In genomic region chr4:186727977-186728519, GRCh38 we compare ENCODE assay signal across 13 cellular contexts. TPM values are rescaled to one million over a fixed set of nuclear protein-coding genes. Genes with fewer than 3 reads are reported as not detected.
DNase-seq lines count a peak whose midpoint lies in the region; ATAC-seq, FAIRE-seq and TF ChIP-seq lines count a peak whose summit lies in the region.
"Had no signal": no experiment of that assay in that cellular context is flagged by ENCODE, and none has a peak within 500 bp of the region (broad histone marks: within the 10 kb centered on the region; RNA-seq: fewer than 3 reads in every experiment).

No MANE protein-coding gene starts in this region.

- H3K9me3 Mint-ChIP-seq in MCF 10A (ENCODE audit: unreplicated experiment) (peaks cover 7% of the 10 kb centered on the region), type B pancreatic cell (no peaks in the 10 kb centered on the region)

- peak overlapping the region; percentile 92 for H3K4me2 ChIP-seq in keratinocyte (ENCODE audit: control insufficient read depth, extremely low read depth, insufficient read depth, low read depth, low read length)

- peaks cover 44% of the 10 kb centered on the region for H3K79me2 ChIP-seq in keratinocyte (ENCODE audit: control insufficient read depth, insufficient read depth, low read length)

- peak overlapping the region; percentile 75 to 99 (median 83) for H3K4me3 ChIP-seq in keratinocyte (ENCODE audit: control insufficient read depth in 2 of 3, extremely low read depth in 1 of 3, insufficient read depth in 2 of 3, low read depth in 1 of 3, low read length in 3 of 3)

- peak; percentile 46 for FAIRE-seq in keratinocyte (lab: Jason Lieb, UNC)
- FAIRE-seq: GM12891 had no signal

- POLR2A ChIA-PET in MCF 10A (lab: Yijun Ruan, JAX) = interaction anchor here (0.6 to 3.8 kb wide), 18 partner anchors 8 to 1289 kb away, joined by 3 to 18 read pairs (median 4); no protein-coding TSS in a partner anchor

- H4K20me1 ChIP-seq in keratinocyte (ENCODE audit: control insufficient read depth, extremely low read depth, insufficient read depth, low read length) = no peaks in the 10 kb centered on the region

- no peaks in the 10 kb centered on the region for H3K9me3 ChIP-seq in keratinocyte (ENCODE audit: control insufficient read depth, low read depth, low read length)
- H3K9me3 ChIP-seq: esophagus squamous epithelium had no signal

- intact Hi-C loops in MCF 10A (cut with micrococcal nuclease) = loop anchor here (2.0 to 10.0 kb wide), 15 partner anchors 37 to 1899 kb away; no protein-coding TSS in a partner anchor

- H3K27me3 ChIP-seq in keratinocyte (ENCODE audit: control insufficient read depth, extremely low read depth, insufficient read depth, low read length) = no peaks in the 10 kb centered on the region

- TF ChIP-seq CTCF in MCF 10A (IDR thresholded peaks at IDR 0.05; ENCODE audit: unreplicated experiment) (no peak), keratinocyte (optimal IDR thresholded peaks at IDR 0.05 in 1 of 3, IDR thresholded peaks at IDR 0.05 in 1 of 3, conservative IDR thresholded peaks at IDR 0.05 in 1 of 3; ENCODE audit: extremely low read depth in 1 of 3, insufficient read depth in 2 of 3, low read length in 3 of 3) (peak in 1 of 3 experiments; percentile 57), type B pancreatic cell (conservative IDR thresholded peaks at IDR 0.05) (no peak)

- CTCF ChIA-PET in MCF 10A (lab: Yijun Ruan, JAX) = interaction anchor here (0.6 to 1.6 kb wide), 5 partner anchors 12 to 1606 kb away, joined by 3 read pairs; no protein-coding TSS in a partner anchor

- DNase-seq in DMS 273 (lab: John Stamatoyannopoulos, UW; ENCODE audit: unreplicated experiment) (peak; percentile 4), DMS 273 treated with DMSO at 0.1 percent for 48 hours (lab: John Stamatoyannopoulos, UW) (no peak), MCF 10A (ENCODE audit: unreplicated experiment) (peak; percentile 69), keratinocyte (ENCODE audit: low read depth, low spot score) (no peak), type B pancreatic cell (ENCODE audit: extremely low spot score, unreplicated experiment) (no peak), left lobe of liver (ENCODE audit: low spot score) (no peak)
- DNase-seq: esophagus squamous epithelium, natural killer cell, NCI-H446 had no signal

- peak overlapping the region; percentile 93 for H3K27ac Mint-ChIP-seq in MCF 10A (ENCODE audit: low read depth, unreplicated experiment)
- peak overlapping the region; percentile 96 for H3K27ac Mint-ChIP-seq in type B pancreatic cell
- H3K27ac Mint-ChIP-seq: natural killer cell had no signal

- no peaks in the 10 kb centered on the region for H3K27me3 Mint-ChIP-seq in MCF 10A (ENCODE audit: insufficient read depth, unreplicated experiment)
- H3K27me3 Mint-ChIP-seq in type B pancreatic cell = peaks cover 6% of the 10 kb centered on the region

- dilution Hi-C loops in keratinocyte (cut with MboI; ENCODE audit: extremely low pct_ligation_motif_present, low sequenced_read_pairs) = no loop called here

- peak overlapping the region; percentile 93 for H3K4me3 Mint-ChIP-seq in MCF 10A (ENCODE audit: unreplicated experiment)
- H3K4me3 Mint-ChIP-seq in type B pancreatic cell = peak overlapping the region; percentile 94
- H3K4me3 Mint-ChIP-seq: natural killer cell had no signal

- H3K4me1 Mint-ChIP-seq in MCF 10A (ENCODE audit: insufficient read depth, unreplicated experiment) (peaks cover 31% of the 10 kb centered on the region), type B pancreatic cell (ENCODE audit: unreplicated experiment) (peaks cover 11% of the 10 kb centered on the region)
- H3K4me1 Mint-ChIP-seq: natural killer cell had no signal

- H3K4me1 ChIP-seq in keratinocyte (ENCODE audit: control insufficient read depth, extremely low read depth, insufficient read depth, low read length) = peaks cover 31% of the 10 kb centered on the region

- ATAC-seq in left lobe of liver = no peak
- ATAC-seq in GM18520 (IDR thresholded peaks at IDR 0.05; ENCODE audit: unreplicated experiment) = no peak
- no peak for ATAC-seq in HG03025 (IDR thresholded peaks at IDR 0.05; ENCODE audit: low FRiP score, unreplicated experiment)
- ATAC-seq: natural killer cell had no signal

- no peaks in the 10 kb centered on the region for H3K9me1 ChIP-seq in keratinocyte (ENCODE audit: control insufficient read depth, extremely low read depth, insufficient read depth, low read length)

- H3K36me3 Mint-ChIP-seq in MCF 10A (ENCODE audit: insufficient read depth, unreplicated experiment) = peaks cover 6% of the 10 kb centered on the region
- H3K36me3 Mint-ChIP-seq in type B pancreatic cell = peaks cover 5% of the 10 kb centered on the region
- H3K36me3 Mint-ChIP-seq: natural killer cell had no signal

- H3K27ac ChIP-seq in keratinocyte (ENCODE audit: control insufficient read depth, insufficient read depth, low read length) = peak overlapping the region; percentile 89
- H3K27ac ChIP-seq: 22Rv1 had no signal

- BruUV-seq in MCF 10A (replicated peaks; lab: Mats Ljungman, UMichigan) = no TSS peak

- H3K9ac ChIP-seq in keratinocyte (ENCODE audit: control insufficient read depth, extremely low read depth, insufficient read depth, low read length) = peak overlapping the region; percentile 98

- H3K36me3 ChIP-seq in keratinocyte (ENCODE audit: control insufficient read depth in 2 of 2, extremely low read depth in 1 of 2, insufficient read depth in 2 of 2, low read length in 2 of 2) = peaks cover 0 to 5% of the 10 kb centered on the region in 2 experiments
- H3K36me3 ChIP-seq: esophagus squamous epithelium had no signal

- H2AFZ ChIP-seq in keratinocyte (ENCODE audit: control insufficient read depth, low read length) = no peak overlapping the region

RNA-seq across cellular contexts. Expression of gene FAT1, which starts 4.4 kb away (rescaled TPM):
- total RNA-seq in MCF 10A (2022) (132 and 165 TPM in 2 replicates), type B pancreatic cell (ENCODE audit: low replicate concordance) (188 and 197 TPM in 2 replicates), left lobe of liver (33.4 TPM)
- 329 to 470 TPM (median 330 TPM) in 3 replicates for polyA plus RNA-seq in keratinocyte
- polyA plus RNA-seq in keratinocyte (2011; ENCODE audit: low read depth) = 211 TPM
- polyA plus RNA-seq in keratinocyte (2011; cell fraction: cytosol; rRNA removed) = 72.0 and 90.4 TPM in 2 replicates
- polyA plus RNA-seq in keratinocyte (2011; cell fraction: nucleus; rRNA removed) = 1,599 and 1,663 TPM in 2 replicates
- polyA plus RNA-seq in keratinocyte (2012; ENCODE audit: low replicate concordance) = 206 and 254 TPM in 2 replicates
- polyA minus RNA-seq in keratinocyte = 2,564 to 2,839 TPM (median 2,810 TPM) in 3 replicates
- polyA minus RNA-seq in keratinocyte (2011; cell fraction: cytosol; rRNA and poly(A)+ RNA removed) = 488 TPM
- polyA minus RNA-seq in keratinocyte (2011; cell fraction: nucleus; rRNA and poly(A)+ RNA removed) = 3,580 and 4,840 TPM in 2 replicates
- total RNA-seq: natural killer cell had no signal

Comparison
In these comparisons a context has a peak if more than half of its experiments do, and no peak if none do; other contexts are left out.
1. DNase-seq: peak in DMS 273 (single experiment) and MCF 10A (single experiment); none in DMS 273 treated with DMSO at 0.1 percent for 48 hours (single experiment), keratinocyte (single experiment), type B pancreatic cell (single experiment) and left lobe of liver (single experiment).